Comparison of ENCODE assay signal across 1 cellular context in the genomic region with DNA sequence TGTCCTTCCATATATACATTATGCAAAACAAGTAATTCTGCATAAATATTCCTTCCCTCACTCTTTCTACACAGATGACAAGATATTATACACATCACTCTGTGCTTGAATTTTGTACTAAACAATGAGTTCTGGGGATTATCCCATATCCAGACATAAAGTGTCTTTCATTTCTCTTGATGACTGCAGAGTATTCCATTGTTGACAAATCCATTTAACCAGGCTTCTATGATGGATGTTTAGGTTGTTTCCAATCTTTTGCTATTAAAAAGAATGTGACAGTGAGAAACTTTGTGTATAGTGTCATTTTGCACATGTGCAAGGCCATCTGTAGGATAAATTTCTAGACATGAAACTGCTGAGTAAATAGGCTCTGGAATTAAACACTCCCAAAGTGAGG.
TF ChIP-seq lines count a peak whose summit lies in the region.

No MANE protein-coding gene starts in this region.

TF ChIP-seq in GM23338, 12 proteins besides CTCF, POLR2A, EP300 and RAD21 (continued from another document):
- TF ChIP-seq, protein P1, sequence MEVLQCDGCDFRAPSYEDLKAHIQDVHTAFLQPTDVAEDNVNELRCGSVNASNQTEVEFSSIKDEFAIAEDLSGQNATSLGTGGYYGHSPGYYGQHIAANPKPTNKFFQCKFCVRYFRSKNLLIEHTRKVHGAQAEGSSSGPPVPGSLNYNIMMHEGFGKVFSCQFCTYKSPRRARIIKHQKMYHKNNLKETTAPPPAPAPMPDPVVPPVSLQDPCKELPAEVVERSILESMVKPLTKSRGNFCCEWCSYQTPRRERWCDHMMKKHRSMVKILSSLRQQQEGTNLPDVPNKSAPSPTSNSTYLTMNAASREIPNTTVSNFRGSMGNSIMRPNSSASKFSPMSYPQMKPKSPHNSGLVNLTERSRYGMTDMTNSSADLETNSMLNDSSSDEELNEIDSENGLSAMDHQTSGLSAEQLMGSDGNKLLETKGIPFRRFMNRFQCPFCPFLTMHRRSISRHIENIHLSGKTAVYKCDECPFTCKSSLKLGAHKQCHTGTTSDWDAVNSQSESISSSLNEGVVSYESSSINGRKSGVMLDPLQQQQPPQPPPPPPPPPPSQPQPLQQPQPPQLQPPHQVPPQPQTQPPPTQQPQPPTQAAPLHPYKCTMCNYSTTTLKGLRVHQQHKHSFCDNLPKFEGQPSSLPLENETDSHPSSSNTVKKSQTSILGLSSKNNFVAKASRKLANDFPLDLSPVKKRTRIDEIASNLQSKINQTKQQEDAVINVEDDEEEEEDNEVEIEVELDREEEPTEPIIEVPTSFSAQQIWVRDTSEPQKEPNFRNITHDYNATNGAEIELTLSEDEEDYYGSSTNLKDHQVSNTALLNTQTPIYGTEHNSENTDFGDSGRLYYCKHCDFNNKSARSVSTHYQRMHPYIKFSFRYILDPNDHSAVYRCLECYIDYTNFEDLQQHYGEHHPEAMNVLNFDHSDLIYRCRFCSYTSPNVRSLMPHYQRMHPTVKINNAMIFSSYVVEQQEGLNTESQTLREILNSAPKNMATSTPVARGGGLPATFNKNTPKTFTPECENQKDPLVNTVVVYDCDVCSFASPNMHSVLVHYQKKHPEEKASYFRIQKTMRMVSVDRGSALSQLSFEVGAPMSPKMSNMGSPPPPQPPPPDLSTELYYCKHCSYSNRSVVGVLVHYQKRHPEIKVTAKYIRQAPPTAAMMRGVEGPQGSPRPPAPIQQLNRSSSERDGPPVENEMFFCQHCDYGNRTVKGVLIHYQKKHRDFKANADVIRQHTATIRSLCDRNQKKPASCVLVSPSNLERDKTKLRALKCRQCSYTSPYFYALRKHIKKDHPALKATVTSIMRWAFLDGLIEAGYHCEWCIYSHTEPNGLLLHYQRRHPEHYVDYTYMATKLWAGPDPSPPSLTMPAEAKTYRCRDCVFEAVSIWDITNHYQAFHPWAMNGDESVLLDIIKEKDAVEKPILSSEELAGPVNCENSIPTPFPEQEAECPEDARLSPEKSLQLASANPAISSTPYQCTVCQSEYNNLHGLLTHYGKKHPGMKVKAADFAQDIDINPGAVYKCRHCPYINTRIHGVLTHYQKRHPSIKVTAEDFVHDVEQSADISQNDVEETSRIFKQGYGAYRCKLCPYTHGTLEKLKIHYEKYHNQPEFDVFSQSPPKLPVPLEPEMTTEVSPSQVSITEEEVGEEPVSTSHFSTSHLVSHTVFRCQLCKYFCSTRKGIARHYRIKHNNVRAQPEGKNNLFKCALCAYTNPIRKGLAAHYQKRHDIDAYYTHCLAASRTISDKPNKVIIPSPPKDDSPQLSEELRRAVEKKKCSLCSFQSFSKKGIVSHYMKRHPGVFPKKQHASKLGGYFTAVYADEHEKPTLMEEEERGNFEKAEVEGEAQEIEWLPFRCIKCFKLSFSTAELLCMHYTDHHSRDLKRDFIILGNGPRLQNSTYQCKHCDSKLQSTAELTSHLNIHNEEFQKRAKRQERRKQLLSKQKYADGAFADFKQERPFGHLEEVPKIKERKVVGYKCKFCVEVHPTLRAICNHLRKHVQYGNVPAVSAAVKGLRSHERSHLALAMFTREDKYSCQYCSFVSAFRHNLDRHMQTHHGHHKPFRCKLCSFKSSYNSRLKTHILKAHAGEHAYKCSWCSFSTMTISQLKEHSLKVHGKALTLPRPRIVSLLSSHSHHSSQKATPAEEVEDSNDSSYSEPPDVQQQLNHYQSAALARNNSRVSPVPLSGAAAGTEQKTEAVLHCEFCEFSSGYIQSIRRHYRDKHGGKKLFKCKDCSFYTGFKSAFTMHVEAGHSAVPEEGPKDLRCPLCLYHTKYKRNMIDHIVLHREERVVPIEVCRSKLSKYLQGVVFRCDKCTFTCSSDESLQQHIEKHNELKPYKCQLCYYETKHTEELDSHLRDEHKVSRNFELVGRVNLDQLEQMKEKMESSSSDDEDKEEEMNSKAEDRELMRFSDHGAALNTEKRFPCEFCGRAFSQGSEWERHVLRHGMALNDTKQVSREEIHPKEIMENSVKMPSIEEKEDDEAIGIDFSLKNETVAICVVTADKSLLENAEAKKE (CRISPR knock-in tag; IDR thresholded peaks at IDR 0.05): no peak
- TF ChIP-seq, protein P2, sequence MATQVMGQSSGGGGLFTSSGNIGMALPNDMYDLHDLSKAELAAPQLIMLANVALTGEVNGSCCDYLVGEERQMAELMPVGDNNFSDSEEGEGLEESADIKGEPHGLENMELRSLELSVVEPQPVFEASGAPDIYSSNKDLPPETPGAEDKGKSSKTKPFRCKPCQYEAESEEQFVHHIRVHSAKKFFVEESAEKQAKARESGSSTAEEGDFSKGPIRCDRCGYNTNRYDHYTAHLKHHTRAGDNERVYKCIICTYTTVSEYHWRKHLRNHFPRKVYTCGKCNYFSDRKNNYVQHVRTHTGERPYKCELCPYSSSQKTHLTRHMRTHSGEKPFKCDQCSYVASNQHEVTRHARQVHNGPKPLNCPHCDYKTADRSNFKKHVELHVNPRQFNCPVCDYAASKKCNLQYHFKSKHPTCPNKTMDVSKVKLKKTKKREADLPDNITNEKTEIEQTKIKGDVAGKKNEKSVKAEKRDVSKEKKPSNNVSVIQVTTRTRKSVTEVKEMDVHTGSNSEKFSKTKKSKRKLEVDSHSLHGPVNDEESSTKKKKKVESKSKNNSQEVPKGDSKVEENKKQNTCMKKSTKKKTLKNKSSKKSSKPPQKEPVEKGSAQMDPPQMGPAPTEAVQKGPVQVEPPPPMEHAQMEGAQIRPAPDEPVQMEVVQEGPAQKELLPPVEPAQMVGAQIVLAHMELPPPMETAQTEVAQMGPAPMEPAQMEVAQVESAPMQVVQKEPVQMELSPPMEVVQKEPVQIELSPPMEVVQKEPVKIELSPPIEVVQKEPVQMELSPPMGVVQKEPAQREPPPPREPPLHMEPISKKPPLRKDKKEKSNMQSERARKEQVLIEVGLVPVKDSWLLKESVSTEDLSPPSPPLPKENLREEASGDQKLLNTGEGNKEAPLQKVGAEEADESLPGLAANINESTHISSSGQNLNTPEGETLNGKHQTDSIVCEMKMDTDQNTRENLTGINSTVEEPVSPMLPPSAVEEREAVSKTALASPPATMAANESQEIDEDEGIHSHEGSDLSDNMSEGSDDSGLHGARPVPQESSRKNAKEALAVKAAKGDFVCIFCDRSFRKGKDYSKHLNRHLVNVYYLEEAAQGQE (IDR thresholded peaks at IDR 0.05; ENCODE audit: unreplicated experiment): no peak
- no peak for TF ChIP-seq EZH2phosphoT487 (IDR thresholded peaks at IDR 0.05; ENCODE audit: unreplicated experiment)
- TF ChIP-seq STAT1 (IDR thresholded peaks at IDR 0.05; ENCODE audit: unreplicated experiment): no peak
- TF ChIP-seq POLR2AphosphoS5 (IDR thresholded peaks at IDR 0.05; ENCODE audit: low read depth): no peak
- TF ChIP-seq, protein P3, sequence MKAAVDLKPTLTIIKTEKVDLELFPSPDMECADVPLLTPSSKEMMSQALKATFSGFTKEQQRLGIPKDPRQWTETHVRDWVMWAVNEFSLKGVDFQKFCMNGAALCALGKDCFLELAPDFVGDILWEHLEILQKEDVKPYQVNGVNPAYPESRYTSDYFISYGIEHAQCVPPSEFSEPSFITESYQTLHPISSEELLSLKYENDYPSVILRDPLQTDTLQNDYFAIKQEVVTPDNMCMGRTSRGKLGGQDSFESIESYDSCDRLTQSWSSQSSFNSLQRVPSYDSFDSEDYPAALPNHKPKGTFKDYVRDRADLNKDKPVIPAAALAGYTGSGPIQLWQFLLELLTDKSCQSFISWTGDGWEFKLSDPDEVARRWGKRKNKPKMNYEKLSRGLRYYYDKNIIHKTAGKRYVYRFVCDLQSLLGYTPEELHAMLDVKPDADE (IDR thresholded peaks at IDR 0.05): no peak
- no peak for TF ChIP-seq NANOG (IDR thresholded peaks at IDR 0.05; ENCODE audit: borderline replicate concordance)
- TF ChIP-seq ZNF114 (CRISPR knock-in tag; IDR thresholded peaks at IDR 0.05): no peak
- TF ChIP-seq JUNB (IDR thresholded peaks at IDR 0.05; ENCODE audit: unreplicated experiment): no peak
